Comparison of ENCODE assay signal across 8 cellular contexts in genomic region chr6:30557683-30557981, GRCh38. TPM values are rescaled to one million over a fixed set of nuclear protein-coding genes. Genes with fewer than 3 reads are reported as not detected.
DNase-seq lines count a peak whose midpoint lies in the region; ATAC-seq and TF ChIP-seq lines count a peak whose summit lies in the region.

No MANE protein-coding gene starts in this region.

- TF ChIP-seq CTCF in HFF-Myc (IDR thresholded peaks at IDR 0.05; ENCODE audit: low read depth, low read length, missing control alignments): no peak

- H3K9me3 Mint-ChIP-seq in activated CD8-positive, alpha-beta T cell treated with anti-CD3 and anti-CD28 coated beads, Interleukin-2, amount 10 ng/mL, durations not matched to agents 7 days and 5 days (ENCODE audit: insufficient read depth): no peaks in the 10 kb centered on the region
- no peaks in the 10 kb centered on the region for H3K9me3 Mint-ChIP-seq in stimulated activated naive CD8-positive, alpha-beta T cell treated with anti-CD3 and anti-CD28 coated beads, Interleukin-15, amount 100 ng/mL, for 72 hours

- H3K4me3 ChIP-seq in HFF-Myc (replicated peaks; ENCODE audit: low read depth, low read length): peak overlapping the region; percentile 96
- H3K4me3 ChIP-seq in iPS DF 6.9 (ENCODE audit: low read length): peak overlapping the region; percentile 80; the same call in 1 of the 2 replicates

- peak overlapping the region; percentile 96 for H3K27ac Mint-ChIP-seq in activated CD8-positive, alpha-beta T cell treated with anti-CD3 and anti-CD28 coated beads, Interleukin-2, amount 10 ng/mL, durations not matched to agents 7 days and 5 days
- peak overlapping the region; percentile 98 to 99 for H3K27ac Mint-ChIP-seq in stimulated activated naive CD8-positive, alpha-beta T cell treated with anti-CD3 and anti-CD28 coated beads, Interleukin-15, amount 100 ng/mL, for 72 hours

- ATAC-seq in activated CD8-positive, alpha-beta T cell treated with anti-CD3 and anti-CD28 coated beads, Interleukin-2, amount 10 ng/mL, durations not matched to agents 7 days and 5 days: no peak
- ATAC-seq in stimulated activated naive CD8-positive, alpha-beta T cell treated with anti-CD3 and anti-CD28 coated beads, Interleukin-15, amount 100 ng/mL, for 72 hours: peak; percentile 13
- ATAC-seq in GM18858 (IDR thresholded peaks at IDR 0.05; ENCODE audit: unreplicated experiment): no peak
- no peak for ATAC-seq in left lobe of liver

- POLR2A ChIA-PET in activated CD8-positive, alpha-beta T cell treated with anti-CD3 and anti-CD28 coated beads, Interleukin-2, amount 10 ng/mL, durations not matched to agents 7 days and 5 days (lab: Charles Lee): interaction anchor here (0.5 to 4.1 kb wide), 10 partner anchors 8 to 130 kb away, joined by 3 to 46 read pairs (median 10); partner anchors contain the start of gene ABCF1

- H3K4me1 ChIP-seq in iPS DF 6.9 (ENCODE audit: control insufficient read depth, insufficient read depth, low read length): no peaks in the 10 kb centered on the region

- peak overlapping the region; percentile 96 for H3K4me3 Mint-ChIP-seq in activated CD8-positive, alpha-beta T cell treated with anti-CD3 and anti-CD28 coated beads, Interleukin-2, amount 10 ng/mL, durations not matched to agents 7 days and 5 days
- peak overlapping the region; percentile 89 to 95 for H3K4me3 Mint-ChIP-seq in stimulated activated naive CD8-positive, alpha-beta T cell treated with anti-CD3 and anti-CD28 coated beads, Interleukin-15, amount 100 ng/mL, for 72 hours

- H3K27me3 Mint-ChIP-seq in activated CD8-positive, alpha-beta T cell treated with anti-CD3 and anti-CD28 coated beads, Interleukin-2, amount 10 ng/mL, durations not matched to agents 7 days and 5 days (ENCODE audit: low read depth): no peaks in the 10 kb centered on the region
- no peaks in the 10 kb centered on the region for H3K27me3 Mint-ChIP-seq in stimulated activated naive CD8-positive, alpha-beta T cell treated with anti-CD3 and anti-CD28 coated beads, Interleukin-15, amount 100 ng/mL, for 72 hours

- CTCF ChIA-PET in activated CD8-positive, alpha-beta T cell treated with anti-CD3 and anti-CD28 coated beads, Interleukin-2, amount 10 ng/mL, durations not matched to agents 7 days and 5 days (lab: Charles Lee): interaction anchor here (0.8 to 10.4 kb wide), 9 partner anchors 8 to 530 kb away, joined by 3 to 125 read pairs (median 4); partner anchors contain the start of gene DHX16

- no peaks in the 10 kb centered on the region for H3K27me3 ChIP-seq in iPS DF 6.9 (ENCODE audit: control insufficient read depth, insufficient read depth, low read length)

- H3K36me3 Mint-ChIP-seq in activated CD8-positive, alpha-beta T cell treated with anti-CD3 and anti-CD28 coated beads, Interleukin-2, amount 10 ng/mL, durations not matched to agents 7 days and 5 days (ENCODE audit: low read depth): peaks cover 54% of the 10 kb centered on the region

- no CpG with 5 or more reads among the region's 6 CpGs for WGBS in iPS DF 6.9 (ENCODE audit: insufficient coverage, insufficient read length)

- H3K9me3 ChIP-seq in iPS DF 6.9 (ENCODE audit: control insufficient read depth, insufficient read depth, low read length): no peaks in the 10 kb centered on the region

- DNase-seq in AG08396 (ENCODE audit: low spot score) (peak; percentile 55), HFF-Myc (ENCODE audit: extremely low read depth, low read depth) (no peak), iPS DF 6.9 (ENCODE audit: low read depth, low spot score) (no peak), NCI-H526 (lab: John Stamatoyannopoulos, UW) (no peak), left lobe of liver (ENCODE audit: low spot score) (no peak)
- DNase-seq in activated CD8-positive, alpha-beta T cell treated with anti-CD3 and anti-CD28 coated beads, Interleukin-2, amount 10 ng/mL, durations not matched to agents 7 days and 5 days: peak; percentile 66
- DNase-seq in stimulated activated naive CD8-positive, alpha-beta T cell treated with anti-CD3 and anti-CD28 coated beads, Interleukin-15, amount 100 ng/mL, for 72 hours: no peak

- H3K36me3 ChIP-seq in iPS DF 6.9 (ENCODE audit: control insufficient read depth, insufficient read depth, low read length): peaks cover 16% of the 10 kb centered on the region; the same call in 1 of the 2 replicates

- H3K4me1 Mint-ChIP-seq in activated CD8-positive, alpha-beta T cell treated with anti-CD3 and anti-CD28 coated beads, Interleukin-2, amount 10 ng/mL, durations not matched to agents 7 days and 5 days (ENCODE audit: low read depth): peaks cover 30% of the 10 kb centered on the region
- peaks cover 68% of the 10 kb centered on the region for H3K4me1 Mint-ChIP-seq in stimulated activated naive CD8-positive, alpha-beta T cell treated with anti-CD3 and anti-CD28 coated beads, Interleukin-15, amount 100 ng/mL, for 72 hours

- H3K27ac ChIP-seq in iPS DF 6.9 (ENCODE audit: low read length): no peak overlapping the region

RNA-seq across cellular contexts. Expression of gene PRR3, which starts 0.5 kb away (rescaled TPM):
- 10 to 100 TPM; 19.7 to 21.1 TPM for total RNA-seq in activated CD8-positive, alpha-beta T cell treated with anti-CD3 and anti-CD28 coated beads, Interleukin-2, amount 10 ng/mL, durations not matched to agents 7 days and 5 days
- 2.3 TPM for total RNA-seq in left lobe of liver

RNA-seq across cellular contexts. Expression of gene GNL1, which starts 1.3 kb away (rescaled TPM):
- total RNA-seq in activated CD8-positive, alpha-beta T cell treated with anti-CD3 and anti-CD28 coated beads, Interleukin-2, amount 10 ng/mL, durations not matched to agents 7 days and 5 days: 10 to 100 TPM; 63.7 to 69.9 TPM
- 24.0 TPM for total RNA-seq in left lobe of liver

RNA-seq across cellular contexts. Expression of gene ABCF1, which starts 13.6 kb away (rescaled TPM):
- 10 to 100 TPM; 72.2 to 79.6 TPM for total RNA-seq in activated CD8-positive, alpha-beta T cell treated with anti-CD3 and anti-CD28 coated beads, Interleukin-2, amount 10 ng/mL, durations not matched to agents 7 days and 5 days
- total RNA-seq in left lobe of liver: 24.4 TPM

RNA-seq across cellular contexts. Expression of gene PPP1R10, which starts 59.4 kb away (rescaled TPM):
- total RNA-seq in activated CD8-positive, alpha-beta T cell treated with anti-CD3 and anti-CD28 coated beads, Interleukin-2, amount 10 ng/mL, durations not matched to agents 7 days and 5 days: 10 to 100 TPM; 92.8 to 99.7 TPM
- 49.8 TPM for total RNA-seq in left lobe of liver

Comparison
In these comparisons a context has a peak if more than half of its experiments do, and no peak if none do; other contexts are left out.
1. DNase-seq: peak in AG08396 (single experiment) and activated CD8-positive, alpha-beta T cell treated with anti-CD3 and anti-CD28 coated beads, Interleukin-2, amount 10 ng/mL, durations not matched to agents 7 days and 5 days (single experiment); none in HFF-Myc (single experiment), iPS DF 6.9 (single experiment), stimulated activated naive CD8-positive, alpha-beta T cell treated with anti-CD3 and anti-CD28 coated beads, Interleukin-15, amount 100 ng/mL, for 72 hours (0 of 2), NCI-H526 (0 of 2) and left lobe of liver (single experiment).